ENCODE assay signal across 33 cellular contexts in the genomic region with DNA sequence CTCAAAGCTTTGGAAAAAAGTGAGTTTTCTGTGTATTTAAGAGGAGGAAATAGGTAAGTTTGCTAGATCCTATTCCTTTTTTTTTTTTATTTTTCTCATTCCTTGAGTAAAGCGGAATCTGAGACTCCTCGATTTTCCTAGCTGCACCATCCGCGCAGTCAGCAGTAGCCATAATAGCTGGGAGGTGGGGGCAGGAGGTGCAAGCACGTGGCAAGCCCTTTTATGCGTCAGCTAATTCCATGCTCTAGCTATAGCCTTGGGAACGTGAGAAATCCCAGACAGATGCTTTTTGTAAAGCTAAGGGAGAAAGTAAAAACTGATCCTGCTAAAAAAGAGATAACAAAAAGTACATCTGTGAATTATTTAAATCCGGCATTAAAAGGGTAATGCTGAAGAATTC.
"Had no signal": no experiment of that assay in that cellular context is flagged by ENCODE, and none has a peak within 500 bp of the region (broad histone marks: within the 10 kb centered on the region; RNA-seq: fewer than 3 reads in every experiment).

No MANE protein-coding gene starts in this region.

- H3K27me3 ChIP-seq: MG63 had no signal

- H3K36me3 ChIP-seq: MG63 had no signal

- H3K27me3 Mint-ChIP-seq: activated naive CD4-positive, alpha-beta T cell treated with anti-CD3 and anti-CD28 coated beads, Interleukin-2, amount 50 U/mL, for 24 hours had no signal

- ATAC-seq: activated CD8-positive, alpha-beta T cell treated with anti-CD3 and anti-CD28 coated beads, Interleukin-2, amount 10 ng/mL, durations not matched to agents 7 days and 5 days; Panc1; Right ventricle myocardium inferior; SK-N-SH treated with all-trans-retinoic acid at 6 μM for 48 hours; WTC11 had no signal

- H3K4me3 Mint-ChIP-seq: activated CD8-positive, alpha-beta T cell treated with anti-CD3 and anti-CD28 coated beads, Interleukin-2, amount 10 ng/mL, durations not matched to agents 7 days and 5 days; activated naive CD4-positive, alpha-beta T cell treated with anti-CD3 and anti-CD28 coated beads, Interleukin-2, amount 50 U/mL, for 24 hours; activated T-helper 1 cell treated with anti-CD3 and anti-CD28 coated beads, Interleukin-12 subunit alpha, Interleukin-12 subunit beta, Interleukin-2, Interleukin-4 antibody, amounts not matched to agents 30 ng/mL and 10 ng/mL and 1 ng/mL, durations not matched to agents 14 hours and 24 hours and 36 hours; brain; central memory CD8-positive, alpha-beta T cell; T-helper 1 cell treated with Interleukin-12 subunit alpha and Interleukin-12 subunit beta and Interleukin-4 antibody, amounts not matched to agents 30 μg/mL and 1 μg/mL, for 36 hours; WTC11 had no signal

- H3K4me1 Mint-ChIP-seq: activated naive CD4-positive, alpha-beta T cell treated with anti-CD3 and anti-CD28 coated beads, Interleukin-2, amount 50 U/mL, for 24 hours; brain had no signal

- H3K4me3 ChIP-seq: MG63 had no signal

- H3K36me3 Mint-ChIP-seq: activated naive CD4-positive, alpha-beta T cell treated with anti-CD3 and anti-CD28 coated beads, Interleukin-2, amount 50 U/mL, for 24 hours; brain; WTC11 had no signal

- H3K27ac Mint-ChIP-seq: activated CD8-positive, alpha-beta T cell treated with anti-CD3 and anti-CD28 coated beads, Interleukin-2, amount 10 ng/mL, durations not matched to agents 7 days and 5 days; activated naive CD4-positive, alpha-beta T cell treated with anti-CD3 and anti-CD28 coated beads, Interleukin-2, amount 50 U/mL, for 24 hours; activated T-helper 1 cell treated with anti-CD3 and anti-CD28 coated beads, Interleukin-12 subunit alpha, Interleukin-12 subunit beta, Interleukin-2, Interleukin-4 antibody, amounts not matched to agents 30 ng/mL and 10 ng/mL and 1 ng/mL, durations not matched to agents 14 hours and 24 hours and 36 hours; brain; T-helper 1 cell treated with Interleukin-12 subunit alpha and Interleukin-12 subunit beta and Interleukin-4 antibody, amounts not matched to agents 30 μg/mL and 1 μg/mL, for 36 hours; WTC11 had no signal

- DNase-seq: activated CD4-positive, alpha-beta T cell treated with anti-CD3 and anti-CD28 coated beads for 48 hours; activated CD4-positive, alpha-beta T cell treated with anti-CD3 and anti-CD28 coated beads, Interleukin-2, amount 50 U/mL, for 4 hours; activated CD4-positive, CD25-positive, alpha-beta regulatory T cell treated with anti-CD3 and anti-CD28 coated beads, Interleukin-2, amount 50 U/mL, for 72 hours; activated CD8-positive, alpha-beta memory T cell treated with anti-CD3 and anti-CD28 coated beads, Interleukin-2, amount 50 U/mL, for 48 hours; activated CD8-positive, alpha-beta T cell treated with anti-CD3 and anti-CD28 coated beads, Interleukin-2, amount 10 ng/mL, durations not matched to agents 7 days and 5 days; activated effector memory CD4-positive, alpha-beta T cell treated with Interleukin-2 at 50 U/mL for 16 hours; activated naive CD4-positive, alpha-beta T cell; activated T-cell treated with anti-CD3 and anti-CD28 coated beads, Interleukin-2, amount 50 U/mL, for 1 hour; amniotic stem cell; MG63; MV-4-11; NCI-H1092 treated with DMSO at 0.1 percent for 48 hours; NCI-H1417 treated with DMSO at 0.1 percent for 48 hours; NCI-H1694; NCI-H2029; NCI-H2107; NCI-H2171 treated with DMSO at 0.1 percent for 48 hours; NCI-H226; NCI-H526; NCI-H774; NK-92 treated with Interleukin-12 subunit alpha and Interleukin-12 subunit beta, amount 100 ng/mL, for 24 hours; OCI-M1; RPMI8226; SW 1271 had no signal

- H3K9me3 Mint-ChIP-seq: activated naive CD4-positive, alpha-beta T cell treated with anti-CD3 and anti-CD28 coated beads, Interleukin-2, amount 50 U/mL, for 24 hours; activated T-helper 1 cell treated with anti-CD3 and anti-CD28 coated beads, Interleukin-12 subunit alpha, Interleukin-12 subunit beta, Interleukin-2, Interleukin-4 antibody, amounts not matched to agents 30 ng/mL and 10 ng/mL and 1 ng/mL, durations not matched to agents 14 hours and 24 hours and 36 hours; brain; central memory CD8-positive, alpha-beta T cell; T-helper 1 cell treated with Interleukin-12 subunit alpha and Interleukin-12 subunit beta and Interleukin-4 antibody, amounts not matched to agents 30 μg/mL and 1 μg/mL, for 36 hours; WTC11 had no signal
